ENCODE assay signal across 1 cellular context in genomic region chr9:97947094-97947493, GRCh38. TPM values are rescaled to one million over a fixed set of nuclear protein-coding genes. Genes with fewer than 3 reads are reported as not detected.
"Had no signal": no experiment of that assay in that cellular context is flagged by ENCODE, and none has a peak within 500 bp of the region (broad histone marks: within the 10 kb centered on the region; RNA-seq: fewer than 3 reads in every experiment).

No MANE protein-coding gene starts in this region.

RNA-seq across cellular contexts. Expression of gene HEMGN, which starts 9.1 kb away (rescaled TPM):
- total RNA-seq: G401 had no signal
